In genomic region chr11:14309425-14310192, GRCh38 we compare ENCODE assay signal across 1 cellular context.
TF ChIP-seq lines count a peak whose summit lies in the region.

No MANE protein-coding gene starts in this region.

TF ChIP-seq in GM12878, 131 proteins besides CTCF, POLR2A, EP300 and RAD21 (continued from another document):
- no peak for TF ChIP-seq USF2 (IDR thresholded peaks at IDR 0.05; ENCODE audit: borderline replicate concordance, low read depth, low read length)
- no peak for TF ChIP-seq MEF2A (IDR thresholded peaks at IDR 0.05; ENCODE audit: insufficient read depth, low read depth, low read length)
- TF ChIP-seq HDAC2 (IDR thresholded peaks at IDR 0.05): no peak
- no peak for TF ChIP-seq IKZF1 (conservative IDR thresholded peaks at IDR 0.05)
- TF ChIP-seq TCF12 (IDR thresholded peaks at IDR 0.05; ENCODE audit: low read depth, low read length): no peak
- TF ChIP-seq TBL1XR1 (IDR thresholded peaks at IDR 0.05; ENCODE audit: low read depth, low read length): no peak
